1 cellular context compared by ENCODE assay signal in genomic region chr19:1026189-1027019, GRCh38.
A peak's percentile ranks its signal among the peaks of the same experiment; 100 is the strongest.
TF ChIP-seq lines count a peak whose summit lies in the region.

Gene CNN2, plus strand, starts transcription at chr19:1026608. Its CDS starts 54 bp downstream, at chr19:1026662.

TF ChIP-seq in K562, 482 proteins besides CTCF, POLR2A, EP300 and RAD21 (continued from another document and continues in another):
- TF ChIP-seq ARID4B (CRISPR knock-in tag; IDR thresholded peaks at IDR 0.05), result peak; percentile 77
- peak; percentile 21 to 31; a peak in 3 of 4 replicates for TF ChIP-seq MAZ (CRISPR knock-in tag; conservative IDR thresholded peaks at IDR 0.05 in 1 of 2, IDR thresholded peaks at IDR 0.05 in 1 of 2)
- peak; percentile 63; the same call in 1 of the 2 replicates for TF ChIP-seq ZEB2 (IDR thresholded peaks at IDR 0.05)
- TF ChIP-seq ZBTB7A (IDR thresholded peaks at IDR 0.05; ENCODE audit: borderline replicate concordance, control insufficient read depth, low read depth, low read length), result peak; percentile 97
- TF ChIP-seq NCOA6 (IDR thresholded peaks at IDR 0.05), result no peak; the same call in none of the 2 replicates
- no peak for TF ChIP-seq MBD1 (CRISPR knock-in tag; IDR thresholded peaks at IDR 0.05)
- 0 out of 4 replicates have a peak, but pooled peaks of 1 of the 2 experiments have one; percentile 38 for TF ChIP-seq NONO (IDR thresholded peaks at IDR 0.05; ENCODE audit: low read depth in 2 of 2, low read length in 1 of 2)
- no peak for TF ChIP-seq ZC3H4 (CRISPR knock-in tag; IDR thresholded peaks at IDR 0.05; ENCODE audit: borderline replicate concordance)
- TF ChIP-seq MYC (IDR thresholded peaks at IDR 0.05; ENCODE audit: low read depth, low read length), result peak; percentile 60
- peak; percentile 76; the same call in 1 of the 2 replicates for TF ChIP-seq MYC (CRISPR knock-in tag; IDR thresholded peaks at IDR 0.05; ENCODE audit: borderline replicate concordance, low read depth)
- TF ChIP-seq HINFP (tag; conservative IDR thresholded peaks at IDR 0.05; ENCODE audit: low read depth), result no peak
- peak; percentile 38 for TF ChIP-seq RBM22 (IDR thresholded peaks at IDR 0.05; ENCODE audit: low read depth, low read length, poor library complexity, severe bottlenecking)
- no peak for TF ChIP-seq ATF1 (CRISPR knock-in tag; IDR thresholded peaks at IDR 0.05)
- peak; percentile 42 for TF ChIP-seq ATF1 (tag; IDR thresholded peaks at IDR 0.05)
- peak; percentile 64; the same call in 1 of the 2 replicates for TF ChIP-seq E2F3 (CRISPR knock-in tag; IDR thresholded peaks at IDR 0.05)
- 0 out of 2 replicates have a peak, but pooled peaks have one; percentile 30 for TF ChIP-seq GTF2E2 (tag; IDR thresholded peaks at IDR 0.05)
- peak; percentile 49 for TF ChIP-seq ZFX (CRISPR knock-in tag; IDR thresholded peaks at IDR 0.05)
- peak; percentile 70 for TF ChIP-seq KDM5B (IDR thresholded peaks at IDR 0.05; ENCODE audit: insufficient replicate concordance, low read depth, low read length)
- TF ChIP-seq FIP1L1 (IDR thresholded peaks at IDR 0.05; ENCODE audit: low read depth, low read length, poor library complexity, severe bottlenecking), result peak; percentile 52
- peak; percentile 57; the same call in 1 of the 2 replicates for TF ChIP-seq CREB1 (IDR thresholded peaks at IDR 0.05)
- TF ChIP-seq CREB1 (CRISPR knock-in tag; IDR thresholded peaks at IDR 0.05), result no peak
- peak; percentile 94 for TF ChIP-seq ZNF740 (CRISPR knock-in tag; IDR thresholded peaks at IDR 0.05)
- TF ChIP-seq ZNF740 (tag; IDR thresholded peaks at IDR 0.05), result no peak; a peak in 1 of 4 replicates
- TF ChIP-seq ELF2 (CRISPR knock-in tag; IDR thresholded peaks at IDR 0.05), result 0 out of 2 replicates have a peak, but pooled peaks have one; percentile 35
- no peak for TF ChIP-seq ZBTB17 (CRISPR knock-in tag; IDR thresholded peaks at IDR 0.05)
- peak; percentile 97 to 98 for TF ChIP-seq SRF (CRISPR knock-in tag; IDR thresholded peaks at IDR 0.05)
- TF ChIP-seq RBM39 (optimal IDR thresholded peaks at IDR 0.05; ENCODE audit: low read depth, low read length), result no peak
- TF ChIP-seq POLR2H (tag; IDR thresholded peaks at IDR 0.05; ENCODE audit: low read depth), result peak; percentile 68
- TF ChIP-seq TBP (optimal IDR thresholded peaks at IDR 0.05; ENCODE audit: low read depth, low read length), result peak; percentile 6
- no peak for TF ChIP-seq SREBF1 (IDR thresholded peaks at IDR 0.05; ENCODE audit: borderline replicate concordance, low read depth, low read length)
- no peak for TF ChIP-seq ZNF699 (CRISPR knock-in tag; IDR thresholded peaks at IDR 0.05; ENCODE audit: insufficient replicate concordance)
- TF ChIP-seq USF1 (CRISPR knock-in tag; IDR thresholded peaks at IDR 0.05), result 0 out of 2 replicates have a peak, but pooled peaks have one; percentile 25
- TF ChIP-seq CREBBP (IDR thresholded peaks at IDR 0.05; ENCODE audit: low read depth, low read length), result no peak
- TF ChIP-seq PRDM10 (IDR thresholded peaks at IDR 0.05; ENCODE audit: partially characterized antibody), result peak; percentile 59
- peak; percentile 12; the same call in 1 of the 2 replicates for TF ChIP-seq TFAP4 (CRISPR knock-in tag; IDR thresholded peaks at IDR 0.05; ENCODE audit: borderline replicate concordance)
- 0 out of 2 replicates have a peak, but pooled peaks have one; percentile 38 for TF ChIP-seq GABPA (tag; conservative IDR thresholded peaks at IDR 0.05; ENCODE audit: low read depth)
